Comparison of ENCODE assay signal across 1 cellular context in the genomic region with DNA sequence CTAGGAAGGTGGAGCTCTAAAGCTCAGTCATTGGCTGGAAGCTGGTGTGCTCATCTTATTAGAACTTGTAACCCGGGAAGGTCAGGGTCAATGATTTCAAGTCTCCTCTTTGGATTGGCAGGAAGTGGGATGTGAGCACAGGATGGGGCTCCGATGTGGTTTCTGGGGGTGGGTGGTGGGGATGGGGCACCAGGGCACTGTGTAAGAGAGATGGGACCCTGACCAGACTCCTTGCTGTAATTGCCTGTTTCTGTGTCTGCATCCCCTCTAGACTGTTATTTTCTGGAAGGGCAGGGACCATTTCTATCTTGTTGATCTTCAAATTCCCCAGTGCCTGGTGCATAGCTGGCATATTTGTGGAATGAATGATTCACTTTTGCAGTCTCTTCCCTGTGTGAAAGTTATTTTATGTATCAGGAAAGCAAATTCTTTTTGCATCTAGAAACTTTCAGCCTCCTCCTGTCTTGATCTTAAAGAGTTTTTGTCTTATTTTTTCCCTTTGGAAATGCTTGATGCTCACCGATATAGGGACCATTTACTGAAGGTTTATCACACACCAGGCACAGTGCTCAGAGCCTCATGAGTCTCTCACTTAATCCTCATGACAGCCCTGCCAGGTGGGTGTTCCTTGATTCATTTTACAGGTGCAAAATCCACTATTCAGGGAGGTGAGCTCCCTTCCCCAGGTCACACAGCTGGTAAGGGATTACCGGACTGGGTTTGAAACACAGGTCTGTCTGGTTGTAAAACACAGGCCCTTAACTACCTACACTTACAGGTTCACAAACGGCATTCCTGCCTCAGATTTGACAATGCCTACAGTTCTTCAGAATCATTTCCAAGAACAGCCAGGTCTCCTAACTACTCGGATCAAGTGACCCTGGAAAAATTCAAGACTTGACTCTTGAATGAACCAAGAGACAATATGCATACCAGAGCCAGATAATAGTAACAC.
TF ChIP-seq lines count a peak whose summit lies in the region.

No MANE protein-coding gene starts in this region.

TF ChIP-seq in GM23338, 12 proteins besides CTCF, POLR2A, EP300 and RAD21 (continued from another document):
- TF ChIP-seq ZNF462 (CRISPR knock-in tag; IDR thresholded peaks at IDR 0.05): no peak
- TF ChIP-seq NANOG (IDR thresholded peaks at IDR 0.05; ENCODE audit: borderline replicate concordance): no peak
- no peak for TF ChIP-seq CREB1 (CRISPR knock-in tag; IDR thresholded peaks at IDR 0.05; ENCODE audit: low read depth)
- no peak for TF ChIP-seq ZNF331 (CRISPR knock-in tag; IDR thresholded peaks at IDR 0.05; ENCODE audit: low read depth)
- TF ChIP-seq ZNF114 (CRISPR knock-in tag; IDR thresholded peaks at IDR 0.05): no peak
